1 cellular context compared by ENCODE assay signal in genomic region chr10:30171601-30172000, GRCh38.
TF ChIP-seq lines count a peak whose summit lies in the region.

No MANE protein-coding gene starts in this region.

TF ChIP-seq in SK-N-SH treated with all-trans-retinoic acid at 6 μM for 48 hours, 23 proteins besides CTCF, POLR2A, EP300 and RAD21 (continued from another document):
- TF ChIP-seq TSHZ2 (CRISPR knock-in tag; IDR thresholded peaks at IDR 0.05) (no peak), ZNF565 (CRISPR knock-in tag; conservative IDR thresholded peaks at IDR 0.05; ENCODE audit: low read depth) (no peak), ISL1 (CRISPR knock-in tag; IDR thresholded peaks at IDR 0.05) (0 out of 2 replicates have a peak, but pooled peaks have one; percentile 14), SNAI2 (CRISPR knock-in tag; IDR thresholded peaks at IDR 0.05) (no peak), ZNF70 (CRISPR knock-in tag; IDR thresholded peaks at IDR 0.05) (no peak)
